Comparison of ENCODE assay signal across 11 cellular contexts in genomic region chr3:71029770-71030169, GRCh38.
"Had no signal": no experiment of that assay in that cellular context is flagged by ENCODE, and none has a peak within 500 bp of the region (broad histone marks: within the 10 kb centered on the region; RNA-seq: fewer than 3 reads in every experiment).

No MANE protein-coding gene starts in this region.

- ATAC-seq: foreskin keratinocyte, left colon, psoas muscle, sciatic nerve had no signal

- H3K27ac Mint-ChIP-seq: nephron had no signal

- H3K9me3 Mint-ChIP-seq: activated T-cell treated with anti-CD3 and anti-CD28 coated beads, Interleukin-2, amount 50 U/mL, for 4 hours had no signal

- H3K4me3 Mint-ChIP-seq: activated T-cell treated with anti-CD3 and anti-CD28 coated beads, Interleukin-2, amount 50 U/mL, for 4 hours; nephron had no signal

- DNase-seq: activated CD4-positive, alpha-beta T cell treated with anti-CD3 and anti-CD28 coated beads for 48 hours; activated gamma-delta T cell; activated T-cell treated with anti-CD3 and anti-CD28 coated beads, Interleukin-2, amount 50 U/mL, for 4 hours; foreskin keratinocyte; head of caudate nucleus; left colon; psoas muscle; thyroid gland; WERI-Rb-1 had no signal
